In genomic region chr6:110068592-110068967, GRCh38 we compare ENCODE assay signal across 32 cellular contexts.
"Had no signal": no experiment of that assay in that cellular context is flagged by ENCODE, and none has a peak within 500 bp of the region (broad histone marks: within the 10 kb centered on the region; RNA-seq: fewer than 3 reads in every experiment).

No MANE protein-coding gene starts in this region.

- H3K9ac ChIP-seq: KMS-11 had no signal

- H3K4me1 ChIP-seq: adrenal gland, Peyer's patch had no signal

- H3K4me3 ChIP-seq: adrenal gland, Peyer's patch had no signal

- H3K27me3 ChIP-seq: adrenal gland, Peyer's patch had no signal

- ATAC-seq: activated naive CD4-positive, alpha-beta T cell treated with anti-CD3 and anti-CD28 coated beads, Interleukin-2, amount 50 U/mL, for 72 hours; activated T-cell treated with anti-CD3 and anti-CD28 coated beads, Interleukin-2, amount 50 U/mL, for 4 hours; PC-3 had no signal

- DNase-seq: activated B cell treated with CpG ODN at 0.5 μM for 24 hours; activated CD4-positive, alpha-beta memory T cell treated with anti-CD3 and anti-CD28 coated beads for 36 hours; activated CD4-positive, alpha-beta T cell treated with anti-CD3 and anti-CD28 coated beads for 4 hours; activated CD4-positive, alpha-beta T cell treated with anti-CD3 and anti-CD28 coated beads, Interleukin-2, amount 50 U/mL, for 1 hour; activated CD4-positive, CD25-positive, alpha-beta regulatory T cell treated with anti-CD3 and anti-CD28 coated beads, Interleukin-2, amount 50 U/mL, for 72 hours; activated CD8-positive, alpha-beta memory T cell treated with anti-CD3 and anti-CD28 coated beads, Interleukin-2, amount 50 U/mL, for 4 hours; activated gamma-delta T cell treated with Interleukin-2 at 50 U/mL for 16 hours; activated naive CD4-positive, alpha-beta T cell treated with anti-CD3 and anti-CD28 coated beads for 36 hours; activated T-cell treated with anti-CD3 and anti-CD28 coated beads for 4 hours; activated T-cell treated with anti-CD3 and anti-CD28 coated beads, Interleukin-2, amount 50 U/mL, for 4 hours; adrenal gland; cerebellar nuclear complex; MM.1S; NCI-H1105; NCI-H1417 treated with DMSO at 0.1 percent for 48 hours; NCI-H187 treated with DMSO at 0.1 percent for 48 hours; NCI-H2081; NCI-H2171 treated with DMSO at 0.1 percent for 48 hours; NCI-H226; NCI-H446 treated with DMSO at 0.1 percent for 48 hours; NCI-H524; NK-92 treated with Interleukin-12 subunit alpha and Interleukin-12 subunit beta, amount 100 ng/mL, for 24 hours; PC-3; Peyer's patch; RPMI8226; SW 1271; T-helper 1 cell; T-helper 2 cell; T-helper 9 cell had no signal

- H3K4me2 ChIP-seq: KMS-11 had no signal

- H3K9me3 ChIP-seq: adrenal gland, Peyer's patch had no signal

- H3K36me3 ChIP-seq: adrenal gland, Peyer's patch had no signal

- H3K27ac ChIP-seq: adrenal gland, KMS-11, Peyer's patch, VCaP had no signal
